8 cellular contexts compared by ENCODE assay signal in genomic region chr3:113745273-113746068, GRCh38. TPM values are rescaled to one million over a fixed set of nuclear protein-coding genes. Genes with fewer than 3 reads are reported as not detected.
DNase-seq lines count a peak whose midpoint lies in the region; TF ChIP-seq lines count a peak whose summit lies in the region.

No MANE protein-coding gene starts in this region.

- H3K9ac ChIP-seq in neural progenitor cell = peak overlapping the region; percentile 75

- no peaks in the 10 kb centered on the region for H3K9me3 Mint-ChIP-seq in neural progenitor cell

- H3K4me3 Mint-ChIP-seq in neural progenitor cell = peak overlapping the region; percentile 98

- H3K27ac ChIP-seq in neural progenitor cell = peak overlapping the region; percentile 99

- DNase-seq in Daoy (ENCODE audit: low read depth) = peak; percentile 88
- DNase-seq in HAP-1 (ENCODE audit: low spot score in 2 of 2) = peak; percentile 79 to 91
- peak; percentile 93 for DNase-seq in M059J (ENCODE audit: low read depth)
- peak; percentile 91 for DNase-seq in activated effector memory CD4-positive, alpha-beta T cell treated with anti-CD3 and anti-CD28 coated beads, Interleukin-2, amount 50 U/mL, for 16 hours
- DNase-seq in fibroblast of the conjunctiva (ENCODE audit: low read depth) = peak; percentile 91
- DNase-seq in neural progenitor cell (ENCODE audit: low spot score) = peak; percentile 85
- peak; percentile 94 for DNase-seq in stromal cell of bone marrow (ENCODE audit: low read depth)

- peak; percentile 29; the same call in 1 of the 2 replicates for TF ChIP-seq POLR2A in Raji (IDR thresholded peaks at IDR 0.05; ENCODE audit: insufficient read depth, low read depth, low read length)

- peak overlapping the region; percentile 95 for H2AFZ ChIP-seq in neural progenitor cell (replicated peaks)

- TF ChIP-seq CTCF in neural progenitor cell (IDR thresholded peaks at IDR 0.05) = peak; percentile 65

- H3K27ac Mint-ChIP-seq in neural progenitor cell = peak overlapping the region; percentile 78

- peak overlapping the region; percentile 84 for H3K4me3 ChIP-seq in HAP-1
- H3K4me3 ChIP-seq in neural progenitor cell = peak overlapping the region; percentile 82

- peak overlapping the region; percentile 82 for H3K4me2 ChIP-seq in neural progenitor cell

- H3K36me3 Mint-ChIP-seq in neural progenitor cell = no peaks in the 10 kb centered on the region

- in situ Hi-C loops in HAP-1 (cut with MboI; ENCODE audit: low sequenced_read_pairs) = loop anchor here (25.0 kb wide), 1 partner anchor 167 kb away; no protein-coding TSS in a partner anchor

- H3K36me3 ChIP-seq in HAP-1 (replicated peaks) (no peaks in the 10 kb centered on the region), neural progenitor cell (no peaks in the 10 kb centered on the region)

- peaks cover 21% of the 10 kb centered on the region for H3F3A ChIP-seq in neural progenitor cell (ENCODE audit: low read depth)

- H3K4me1 ChIP-seq in HAP-1 (peaks cover 44% of the 10 kb centered on the region), neural progenitor cell (peaks cover 27% of the 10 kb centered on the region)

- peaks cover 43% of the 10 kb centered on the region for H4K20me1 ChIP-seq in neural progenitor cell (ENCODE audit: low read depth)

- peaks cover 89% of the 10 kb centered on the region for H3K79me2 ChIP-seq in neural progenitor cell (ENCODE audit: low read depth)

- no peaks in the 10 kb centered on the region for H3K27me3 ChIP-seq in HAP-1 (ENCODE audit: low read depth)
- no peaks in the 10 kb centered on the region for H3K27me3 ChIP-seq in neural progenitor cell

- peaks cover 39% of the 10 kb centered on the region for H3K4me1 Mint-ChIP-seq in neural progenitor cell

- H3K9me3 ChIP-seq in HAP-1 (no peaks in the 10 kb centered on the region), neural progenitor cell (ENCODE audit: low read depth) (no peaks in the 10 kb centered on the region)

- H3K27me3 Mint-ChIP-seq in neural progenitor cell (ENCODE audit: insufficient read depth, low read depth) = peaks cover 4% of the 10 kb centered on the region

RNA-seq across cellular contexts. Expression of gene NAA50, which starts 0.6 kb away (rescaled TPM):
- total RNA-seq in Daoy (2014; rRNA removed; shearing (Covaris generic)) = 284 and 420 TPM in 2 replicates
- 218 and 303 TPM in 2 replicates for total RNA-seq in M059J (2014; rRNA removed; shearing (Covaris generic))
- total RNA-seq in neural progenitor cell (ENCODE audit: low replicate concordance) = 191 and 208 TPM in 2 replicates

RNA-seq across cellular contexts. Expression of gene ATP6V1A, which starts 1.4 kb away (rescaled TPM):
- total RNA-seq in Daoy (2014; rRNA removed; shearing (Covaris generic)) = 45.7 and 47.3 TPM in 2 replicates
- 93.9 and 115 TPM in 2 replicates for total RNA-seq in M059J (2014; rRNA removed; shearing (Covaris generic))
- 90.7 and 115 TPM in 2 replicates for total RNA-seq in neural progenitor cell (ENCODE audit: low replicate concordance)

RNA-seq across cellular contexts. Expression of gene USF3, which starts 49.0 kb away (rescaled TPM):
- total RNA-seq in Daoy (2014; rRNA removed; shearing (Covaris generic)) = 6.3 and 7.7 TPM in 2 replicates
- total RNA-seq in M059J (2014; rRNA removed; shearing (Covaris generic)) = 9.9 and 13.8 TPM in 2 replicates
- total RNA-seq in neural progenitor cell (ENCODE audit: low replicate concordance) = 11.5 and 15.3 TPM in 2 replicates

Comparison
In these comparisons a context has a peak if more than half of its experiments do, and no peak if none do; other contexts are left out.
1. Peak in every context shown above with its lines: DNase-seq, H3K4me3 ChIP-seq and H3K27ac ChIP-seq.